Comparison of ENCODE assay signal across 3 cellular contexts in genomic region chr20:58528412-58528811, GRCh38.
TF ChIP-seq lines count a peak whose summit lies in the region.

No MANE protein-coding gene starts in this region.

TF ChIP-seq in HepG2, 621 proteins besides CTCF, POLR2A, EP300 and RAD21:
- TF ChIP-seq ZNF333 (CRISPR knock-in tag; IDR thresholded peaks at IDR 0.05; ENCODE audit: borderline replicate concordance) (no peak), IRF9 (CRISPR knock-in tag; IDR thresholded peaks at IDR 0.05; ENCODE audit: borderline replicate concordance) (no peak), MAFK (conservative IDR thresholded peaks at IDR 0.05 in 1 of 2, IDR thresholded peaks at IDR 0.05 in 1 of 2; ENCODE audit: low read length in 2 of 2) (peak; percentile 94 to 95), ZNF160 (CRISPR knock-in tag; IDR thresholded peaks at IDR 0.05) (no peak), U2AF2 (IDR thresholded peaks at IDR 0.05; ENCODE audit: low read depth, low read length) (no peak), MTA1 (CRISPR knock-in tag; IDR thresholded peaks at IDR 0.05; ENCODE audit: borderline replicate concordance) (no peak), MAFF (IDR thresholded peaks at IDR 0.05; ENCODE audit: low read depth, low read length) (peak; percentile 95), ZNF75D (CRISPR knock-in tag; IDR thresholded peaks at IDR 0.05; ENCODE audit: borderline replicate concordance) (no peak)
TF ChIP-seq in HepG2: peak in this region for 2.

TF ChIP-seq in IMR-90, 13 proteins besides CTCF, POLR2A, EP300 and RAD21:
- no peak for TF ChIP-seq RFX5 (IDR thresholded peaks at IDR 0.05; ENCODE audit: low read depth, low read length)
- no peak for TF ChIP-seq USF2 (IDR thresholded peaks at IDR 0.05; ENCODE audit: low read depth, low read length)
- TF ChIP-seq MAFK (IDR thresholded peaks at IDR 0.05; ENCODE audit: low read depth, low read length), result peak; percentile 82
- TF ChIP-seq BHLHE40 (IDR thresholded peaks at IDR 0.05; ENCODE audit: low read depth, low read length), result no peak
- TF ChIP-seq CHD1 (IDR thresholded peaks at IDR 0.05; ENCODE audit: low read depth, low read length), result no peak
- TF ChIP-seq SMC3 (IDR thresholded peaks at IDR 0.05; ENCODE audit: low read depth, low read length), result no peak
- TF ChIP-seq RCOR1 (IDR thresholded peaks at IDR 0.05; ENCODE audit: insufficient replicate concordance, low read length), result no peak

TF ChIP-seq in K562, 482 proteins besides CTCF, POLR2A, EP300 and RAD21:
- TF ChIP-seq MAFG (tag; conservative IDR thresholded peaks at IDR 0.05) (peak; percentile 47), ZZZ3 (IDR thresholded peaks at IDR 0.05) (no peak), C11orf30 (IDR thresholded peaks at IDR 0.05; ENCODE audit: low read depth) (peak; percentile 63; the same call in 1 of the 2 replicates), MAFK (IDR thresholded peaks at IDR 0.05; ENCODE audit: low read length) (peak; percentile 53; the same call in 1 of the 2 replicates), REST (CRISPR knock-in tag; IDR thresholded peaks at IDR 0.05; ENCODE audit: low read depth) (no peak), MAFF (IDR thresholded peaks at IDR 0.05; ENCODE audit: low read length) (peak; percentile 63), ZNF316 (IDR thresholded peaks at IDR 0.05) (peak; percentile 82), PRPF4 (IDR thresholded peaks at IDR 0.05; ENCODE audit: insufficient read depth, low read depth, low read length, poor library complexity, severe bottlenecking) (no peak)
